1 cellular context compared by ENCODE assay signal in genomic region chr2:218962859-218963492, GRCh38.
A peak's percentile ranks its signal among the peaks of the same experiment; 100 is the strongest.
TF ChIP-seq lines count a peak whose summit lies in the region.

No MANE protein-coding gene starts in this region.

TF ChIP-seq in GM12878, 131 proteins besides CTCF, POLR2A, EP300 and RAD21:
- TF ChIP-seq REST (IDR thresholded peaks at IDR 0.05; ENCODE audit: low read depth, low read length) (peak; percentile 98), RCOR1 (conservative IDR thresholded peaks at IDR 0.05; ENCODE audit: low read depth, low read length) (0 out of 2 replicates have a peak, but pooled peaks have one; percentile 51), PKNOX1 (IDR thresholded peaks at IDR 0.05) (0 out of 2 replicates have a peak, but pooled peaks have one; percentile 16), SPI1 (IDR thresholded peaks at IDR 0.05; ENCODE audit: borderline replicate concordance, insufficient read depth, low read depth, low read length) (no peak), ZZZ3 (IDR thresholded peaks at IDR 0.05; ENCODE audit: control insufficient read depth, insufficient read length, low read depth) (no peak), EZH2 (IDR thresholded peaks at IDR 0.05; ENCODE audit: borderline replicate concordance, control insufficient read depth, low read depth, low read length) (no peak)
